Comparison of ENCODE assay signal across 1 cellular context in the genomic region with DNA sequence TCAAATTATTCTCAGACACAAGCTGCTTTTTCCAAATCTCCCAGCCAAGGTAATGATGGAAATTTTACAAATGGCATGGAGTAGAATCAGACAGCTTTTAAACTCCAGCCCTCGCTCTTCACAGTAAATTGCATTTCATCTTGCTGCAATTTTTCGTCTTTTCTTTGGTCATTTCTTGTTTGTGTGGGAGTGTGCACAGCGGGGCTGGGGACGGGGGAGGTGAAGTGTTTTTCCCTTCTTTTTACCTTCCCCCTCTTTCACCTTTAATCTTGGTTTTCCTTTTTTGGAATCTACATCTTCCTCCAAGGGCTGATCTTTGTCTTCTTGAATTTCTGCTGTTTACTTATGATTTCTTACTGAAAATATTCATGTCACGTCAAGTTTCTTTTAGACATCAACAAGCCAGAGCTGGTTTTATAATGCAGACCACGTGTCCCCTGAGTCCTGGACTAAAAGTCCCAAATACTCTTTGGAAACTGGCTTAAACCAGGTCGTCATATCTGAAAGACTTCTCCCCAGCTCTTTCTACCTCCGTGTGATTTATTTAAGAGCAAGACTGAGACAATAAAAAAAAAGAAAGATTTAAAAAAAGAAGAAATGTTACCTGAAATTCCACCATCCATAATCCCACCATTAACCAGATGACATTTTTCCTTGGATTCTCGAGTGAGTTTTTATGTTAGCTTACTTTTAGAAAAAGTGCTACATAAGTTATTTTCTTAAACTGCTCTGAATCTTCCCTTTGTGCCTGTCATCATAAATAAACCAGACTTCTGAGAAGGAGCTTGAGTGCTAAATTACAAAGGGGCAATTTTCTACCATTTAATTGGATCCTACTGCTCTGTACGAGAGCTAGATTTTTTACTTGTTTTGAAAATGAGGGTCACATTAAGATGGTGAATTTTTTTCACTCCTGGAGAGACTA.
TF ChIP-seq lines count a peak whose summit lies in the region.

No MANE protein-coding gene starts in this region.

TF ChIP-seq in HepG2, 621 proteins besides CTCF, POLR2A, EP300 and RAD21:
- TF ChIP-seq ZMAT3 (CRISPR knock-in tag; conservative IDR thresholded peaks at IDR 0.05) (no peak), ZBTB40 (IDR thresholded peaks at IDR 0.05) (no peak), ZBTB40 (CRISPR knock-in tag; IDR thresholded peaks at IDR 0.05) (no peak), ZNF720 (CRISPR knock-in tag; IDR thresholded peaks at IDR 0.05) (no peak), FOXC1 (CRISPR knock-in tag; IDR thresholded peaks at IDR 0.05; ENCODE audit: borderline replicate concordance) (no peak), FOXK2 (IDR thresholded peaks at IDR 0.05) (no peak), ZNF335 (CRISPR knock-in tag; IDR thresholded peaks at IDR 0.05) (no peak), ZNF704 (CRISPR knock-in tag; IDR thresholded peaks at IDR 0.05; ENCODE audit: borderline replicate concordance) (no peak), ZNF432 (CRISPR knock-in tag; IDR thresholded peaks at IDR 0.05; ENCODE audit: borderline replicate concordance) (no peak), ZNF274 (CRISPR knock-in tag; IDR thresholded peaks at IDR 0.05) (no peak), NFE2L1 (CRISPR knock-in tag; IDR thresholded peaks at IDR 0.05; ENCODE audit: borderline replicate concordance) (no peak), ZNF768 (CRISPR knock-in tag; IDR thresholded peaks at IDR 0.05) (no peak), NFATC3 (CRISPR knock-in tag; IDR thresholded peaks at IDR 0.05) (no peak), ZFP41 (CRISPR knock-in tag; IDR thresholded peaks at IDR 0.05; ENCODE audit: borderline replicate concordance) (no peak), TRAFD1 (CRISPR knock-in tag; IDR thresholded peaks at IDR 0.05; ENCODE audit: borderline replicate concordance) (no peak), KLF11 (CRISPR knock-in tag; IDR thresholded peaks at IDR 0.05) (no peak)
- TF ChIP-seq, protein P1, sequence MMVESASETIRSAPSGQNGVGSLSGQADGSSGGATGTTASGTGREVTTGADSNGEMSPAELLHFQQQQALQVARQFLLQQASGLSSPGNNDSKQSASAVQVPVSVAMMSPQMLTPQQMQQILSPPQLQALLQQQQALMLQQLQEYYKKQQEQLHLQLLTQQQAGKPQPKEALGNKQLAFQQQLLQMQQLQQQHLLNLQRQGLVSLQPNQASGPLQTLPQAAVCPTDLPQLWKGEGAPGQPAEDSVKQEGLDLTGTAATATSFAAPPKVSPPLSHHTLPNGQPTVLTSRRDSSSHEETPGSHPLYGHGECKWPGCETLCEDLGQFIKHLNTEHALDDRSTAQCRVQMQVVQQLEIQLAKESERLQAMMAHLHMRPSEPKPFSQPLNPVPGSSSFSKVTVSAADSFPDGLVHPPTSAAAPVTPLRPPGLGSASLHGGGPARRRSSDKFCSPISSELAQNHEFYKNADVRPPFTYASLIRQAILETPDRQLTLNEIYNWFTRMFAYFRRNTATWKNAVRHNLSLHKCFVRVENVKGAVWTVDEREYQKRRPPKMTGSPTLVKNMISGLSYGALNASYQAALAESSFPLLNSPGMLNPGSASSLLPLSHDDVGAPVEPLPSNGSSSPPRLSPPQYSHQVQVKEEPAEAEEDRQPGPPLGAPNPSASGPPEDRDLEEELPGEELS (CRISPR knock-in tag; IDR thresholded peaks at IDR 0.05), result no peak
TF ChIP-seq in HepG2: peak in this region for 0.
